In the genomic region with DNA sequence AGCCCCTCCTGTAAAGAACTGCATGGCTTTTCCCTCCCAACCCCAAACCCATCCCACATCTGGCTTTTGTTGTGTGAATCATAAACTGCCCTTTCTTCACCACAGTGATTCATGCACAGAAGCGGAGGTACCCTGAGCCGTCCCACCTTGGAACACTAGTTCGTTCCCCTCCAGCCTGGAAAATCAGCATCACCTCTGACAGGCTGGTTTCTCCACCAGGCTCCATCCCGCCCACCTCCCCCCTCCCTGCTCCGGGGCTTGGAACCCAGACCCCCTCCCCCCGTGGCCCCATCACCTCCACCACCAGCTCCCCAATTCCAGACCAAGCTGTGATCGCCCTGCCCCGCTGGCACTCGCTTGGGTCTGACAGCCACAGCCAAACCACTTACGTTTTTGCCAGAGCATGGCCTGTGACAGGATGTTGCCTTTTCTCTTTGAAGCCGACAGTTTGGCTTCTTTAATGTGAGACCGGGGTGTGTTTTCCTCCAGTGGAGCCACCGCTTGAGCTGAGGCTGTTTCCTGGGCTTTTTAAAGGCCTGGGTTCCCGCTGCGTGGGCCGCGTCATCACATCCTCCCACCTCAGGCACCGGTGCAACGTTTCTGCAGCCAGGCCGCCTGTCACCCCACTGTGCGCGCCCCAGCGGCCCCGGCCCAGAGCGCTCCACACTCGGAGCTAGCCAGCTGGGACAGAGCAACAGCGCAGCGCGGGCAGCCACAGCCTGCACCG, we compare ENCODE assay signal across 8 cellular contexts. TPM values are rescaled to one million over a fixed set of nuclear protein-coding genes. Genes with fewer than 3 reads are reported as not detected.
DNase-seq lines count a peak whose midpoint lies in the region; ATAC-seq and TF ChIP-seq lines count a peak whose summit lies in the region.

A gene with protein sequence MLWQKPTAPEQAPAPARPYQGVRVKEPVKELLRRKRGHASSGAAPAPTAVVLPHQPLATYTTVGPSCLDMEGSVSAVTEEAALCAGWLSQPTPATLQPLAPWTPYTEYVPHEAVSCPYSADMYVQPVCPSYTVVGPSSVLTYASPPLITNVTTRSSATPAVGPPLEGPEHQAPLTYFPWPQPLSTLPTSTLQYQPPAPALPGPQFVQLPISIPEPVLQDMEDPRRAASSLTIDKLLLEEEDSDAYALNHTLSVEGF (minus strand): TSS at position 503 of the 727 bp plus-strand sequence. CDS start 98 bp downstream, at position 405.

- H3K36me3 ChIP-seq in heart right ventricle = no peaks in the 10 kb centered on the region

- no peaks in the 10 kb centered on the region for H3K9me3 ChIP-seq in heart right ventricle

- peak within 1 kb of the TSS in 2 of 10 donors; percentile 12 to 20 for H3K27ac ChIP-seq in heart right ventricle

- intact Hi-C loops in heart right ventricle (cut with DNase I) = no loop called here

- 20 to 22% methylated on average over 30 of the region's 30 CpGs for WGBS in heart right ventricle, 2 donors

- H3K27me3 ChIP-seq in heart right ventricle = peaks cover 0 to 24% (median 8%) of the 10 kb centered on the region in 7 donors

- ATAC-seq in GM19328 (IDR thresholded peaks at IDR 0.05; ENCODE audit: unreplicated experiment) (peak; percentile 78), HG03442 (IDR thresholded peaks at IDR 0.05; ENCODE audit: unreplicated experiment) (peak; percentile 56), heart right ventricle (peak; percentile 37 to 78 (median 68))

- peak within 1 kb of the TSS in 8 of 10 donors; percentile 2 to 43 (median 30) for H3K4me3 ChIP-seq in heart right ventricle

- DNase-seq in AG08396 (ENCODE audit: low spot score) (peak; percentile 28), heart right ventricle (no peak), NCI-H774 (lab: John Stamatoyannopoulos, UW) (no peak), mesenteric fat pad (ENCODE audit: low spot score) (no peak)
- peak; percentile 47 for DNase-seq in activated CD8-positive, alpha-beta memory T cell treated with anti-CD3 and anti-CD28 coated beads, Interleukin-2, amount 50 U/mL, for 24 hours (ENCODE audit: extremely low read depth)
- peak; percentile 49 to 65 for DNase-seq in stimulated activated CD8-positive, alpha-beta memory T cell treated with anti-CD3 and anti-CD28 coated beads, Interleukin-4, amount 100 ng/mL, for 4 hours (ENCODE audit: low read depth in 2 of 2, low spot score in 1 of 2)

- TF ChIP-seq CTCF in heart right ventricle (IDR thresholded peaks at IDR 0.05) = no peak

- H3K4me1 ChIP-seq in heart right ventricle = peaks cover 0 to 14% (median 6%) of the 10 kb centered on the region in 9 donors

RNA-seq across cellular contexts. Expression of the gene that starts here (rescaled TPM):
- 1 to 10 TPM in 2 of 10 donors, under 1 TPM in 5, not detected in 3; 0.07 to 1.8 (median 0.11) TPM for total RNA-seq in heart right ventricle
- under 1 TPM; 0.15 to 0.30 TPM for polyA plus RNA-seq in heart right ventricle
- total RNA-seq in mesenteric fat pad = 0.10 TPM

Comparison
In these comparisons a context has a peak if more than half of its experiments do, and no peak if none do; other contexts are left out.
1. DNase-seq: peak in AG08396 (single experiment), activated CD8-positive, alpha-beta memory T cell treated with anti-CD3 and anti-CD28 coated beads, Interleukin-2, amount 50 U/mL, for 24 hours (single experiment) and stimulated activated CD8-positive, alpha-beta memory T cell treated with anti-CD3 and anti-CD28 coated beads, Interleukin-4, amount 100 ng/mL, for 4 hours (2 of 2); none in heart right ventricle (0 of 2), NCI-H774 (single experiment) and mesenteric fat pad (single experiment).
2. Peak in every context shown above with its lines, with median percentiles within 50 percentile points of each other: ATAC-seq.